ENCODE assay signal across 12 cellular contexts in the genomic region with DNA sequence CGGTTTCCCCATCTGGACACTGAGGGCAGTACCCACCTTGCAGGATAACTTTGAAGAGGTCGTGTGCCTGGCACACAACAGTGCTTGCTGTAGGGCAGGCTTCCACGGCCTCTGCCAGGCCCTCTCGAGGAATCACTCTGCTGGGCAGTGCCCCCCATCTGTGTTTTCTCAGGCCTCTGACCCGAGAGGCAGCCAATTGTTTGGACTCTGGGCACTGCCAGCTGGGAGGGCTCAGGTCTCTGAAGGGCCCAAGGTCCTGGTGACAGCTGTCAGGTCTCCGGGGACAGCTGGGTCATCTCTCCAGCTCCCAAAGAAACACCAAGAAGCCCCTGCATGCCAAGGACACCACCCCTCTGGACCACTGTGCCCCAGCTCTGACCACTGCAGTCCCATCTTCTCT. TPM values are rescaled to one million over a fixed set of nuclear protein-coding genes. Genes with fewer than 3 reads are reported as not detected.
A peak's percentile ranks its signal among the peaks of the same experiment; 100 is the strongest.
DNase-seq lines count a peak whose midpoint lies in the region; ATAC-seq and TF ChIP-seq lines count a peak whose summit lies in the region.
"Had no signal": no experiment of that assay in that cellular context is flagged by ENCODE, and none has a peak within 500 bp of the region (broad histone marks: within the 10 kb centered on the region; RNA-seq: fewer than 3 reads in every experiment).

No MANE protein-coding gene starts in this region.

- H3K9ac ChIP-seq in muscle layer of colon (ENCODE audit: low read length) = no peak overlapping the region

- H3K36me3 ChIP-seq in muscle layer of colon (ENCODE audit: insufficient read depth, low read length) = peaks cover 5% of the 10 kb centered on the region

- H3K9me3 ChIP-seq in muscle layer of colon (ENCODE audit: low read length) = no peaks in the 10 kb centered on the region

- ATAC-seq in GM18861 (IDR thresholded peaks at IDR 0.05; ENCODE audit: unreplicated experiment) = no peak

- H3K27ac Mint-ChIP-seq in endothelial cell (ENCODE audit: unreplicated experiment) (no peak overlapping the region), type B pancreatic cell (no peak overlapping the region)
- H3K27ac Mint-ChIP-seq: activated CD4-positive, alpha-beta T cell treated with anti-CD3 and anti-CD28 coated beads, Interleukin-2, amount 10 ng/mL, durations not matched to agents 24 days and 14 days; activated T-helper 2 cell treated with anti-CD3 and anti-CD28 coated beads, Interferon-gamma antibody, Interleukin-2, Interleukin-4, amounts not matched to agents 10 μg/mL and 5 μg/mL and 100 μg/mL, durations not matched to agents 14 hours and 24 hours and 36 hours had no signal

- H3K27me3 Mint-ChIP-seq in endothelial cell (ENCODE audit: unreplicated experiment) (peaks cover 15% of the 10 kb centered on the region), type B pancreatic cell (no peaks in the 10 kb centered on the region)

- peaks cover 40% of the 10 kb centered on the region for H3K4me1 ChIP-seq in muscle layer of colon (ENCODE audit: insufficient read depth, low read length)

- H3K4me1 Mint-ChIP-seq in endothelial cell (ENCODE audit: unreplicated experiment) (peaks cover 9% of the 10 kb centered on the region), type B pancreatic cell (ENCODE audit: unreplicated experiment) (peaks cover 11% of the 10 kb centered on the region)

- DNase-seq in DMS53 (lab: John Stamatoyannopoulos, UW) (peak; percentile 42), DMS53 treated with DMSO at 0.1 percent for 48 hours (lab: John Stamatoyannopoulos, UW; ENCODE audit: unreplicated experiment) (no peak), endothelial cell (ENCODE audit: low spot score) (no peak), type B pancreatic cell (ENCODE audit: extremely low spot score, unreplicated experiment) (no peak), NCI-H2107 treated with DMSO at 0.1 percent for 48 hours (lab: John Stamatoyannopoulos, UW; ENCODE audit: unreplicated experiment) (no peak), KG1 (lab: John Stamatoyannopoulos, UW) (no peak)
- DNase-seq: activated CD4-positive, alpha-beta T cell treated with anti-CD3 and anti-CD28 coated beads, Interleukin-2, amount 10 ng/mL, durations not matched to agents 24 days and 14 days; stimulated activated CD4-positive, alpha-beta T cell treated with anti-CD3 and anti-CD28 coated beads, Interleukin-1b, Interleukin-23, amount 100 ng/mL, for 48 hours; stimulated activated naive CD4-positive, alpha-beta T cell treated with Interleukin-2 at 50 U/mL for 16 hours had no signal

- TF ChIP-seq CTCF in endothelial cell (IDR thresholded peaks at IDR 0.05; ENCODE audit: unreplicated experiment) (no peak), type B pancreatic cell (conservative IDR thresholded peaks at IDR 0.05) (no peak)

- no peaks in the 10 kb centered on the region for H3K36me3 Mint-ChIP-seq in endothelial cell (ENCODE audit: low read depth, unreplicated experiment)
- H3K36me3 Mint-ChIP-seq in type B pancreatic cell = no peaks in the 10 kb centered on the region

- no peak overlapping the region for H3K4me3 ChIP-seq in muscle layer of colon (ENCODE audit: low read depth in 1 of 2, low read length in 2 of 2)

- peak overlapping the region; percentile 73 for H3K4me3 Mint-ChIP-seq in endothelial cell (ENCODE audit: unreplicated experiment)
- H3K4me3 Mint-ChIP-seq in type B pancreatic cell = peak overlapping the region; percentile 55

- no peaks in the 10 kb centered on the region for H3K27me3 ChIP-seq in muscle layer of colon (ENCODE audit: control insufficient read depth in 1 of 2, insufficient read depth in 2 of 2, low read length in 2 of 2)

- H3K9me3 Mint-ChIP-seq in endothelial cell (ENCODE audit: unreplicated experiment) (no peaks in the 10 kb centered on the region), type B pancreatic cell (no peaks in the 10 kb centered on the region)
- H3K9me3 Mint-ChIP-seq: activated CD4-positive, alpha-beta T cell treated with anti-CD3 and anti-CD28 coated beads, Interleukin-2, amount 10 ng/mL, durations not matched to agents 24 days and 14 days; activated T-helper 2 cell treated with anti-CD3 and anti-CD28 coated beads, Interferon-gamma antibody, Interleukin-2, Interleukin-4, amounts not matched to agents 10 μg/mL and 5 μg/mL and 100 μg/mL, durations not matched to agents 14 hours and 24 hours and 36 hours had no signal

- peak overlapping the region; percentile 82 for H3K27ac ChIP-seq in muscle layer of colon (ENCODE audit: low read depth, low read length)

RNA-seq across cellular contexts. Expression of a gene that starts 1.0 kb away (rescaled TPM):
- total RNA-seq in endothelial cell (ENCODE audit: unreplicated experiment) (1.9 TPM), type B pancreatic cell (ENCODE audit: low replicate concordance) (7.4 and 9.9 TPM in 2 replicates)

RNA-seq across cellular contexts. Expression of a gene that starts 8.2 kb away (rescaled TPM):
- total RNA-seq in endothelial cell (ENCODE audit: unreplicated experiment) (190 TPM), type B pancreatic cell (ENCODE audit: low replicate concordance) (71.0 and 81.6 TPM in 2 replicates)

RNA-seq across cellular contexts. Expression of a gene that starts 11.7 kb away (rescaled TPM):
- total RNA-seq in endothelial cell (ENCODE audit: unreplicated experiment) = 70.0 TPM
- total RNA-seq in type B pancreatic cell (ENCODE audit: low replicate concordance) = 76.2 and 131 TPM in 2 replicates

RNA-seq across cellular contexts. Expression of a gene that starts 49.0 kb away (rescaled TPM):
- total RNA-seq in endothelial cell (ENCODE audit: unreplicated experiment) (2.4 TPM), type B pancreatic cell (ENCODE audit: low replicate concordance) (2.7 and 6.3 TPM in 2 replicates)

RNA-seq across cellular contexts. Expression of a gene that starts 57.9 kb away (rescaled TPM):
- total RNA-seq in endothelial cell (ENCODE audit: unreplicated experiment) = 35.4 TPM
- total RNA-seq in type B pancreatic cell (ENCODE audit: low replicate concordance) = 44.9 and 56.8 TPM in 2 replicates
